ENCODE assay signal across 1 cellular context in genomic region chr12:11711675-11712327, GRCh38.
A peak's percentile ranks its signal among the peaks of the same experiment; 100 is the strongest.
TF ChIP-seq lines count a peak whose summit lies in the region.

No MANE protein-coding gene starts in this region.

TF ChIP-seq in HepG2, 621 proteins besides CTCF, POLR2A, EP300 and RAD21 (continued from another document):
- TF ChIP-seq, protein P1, sequence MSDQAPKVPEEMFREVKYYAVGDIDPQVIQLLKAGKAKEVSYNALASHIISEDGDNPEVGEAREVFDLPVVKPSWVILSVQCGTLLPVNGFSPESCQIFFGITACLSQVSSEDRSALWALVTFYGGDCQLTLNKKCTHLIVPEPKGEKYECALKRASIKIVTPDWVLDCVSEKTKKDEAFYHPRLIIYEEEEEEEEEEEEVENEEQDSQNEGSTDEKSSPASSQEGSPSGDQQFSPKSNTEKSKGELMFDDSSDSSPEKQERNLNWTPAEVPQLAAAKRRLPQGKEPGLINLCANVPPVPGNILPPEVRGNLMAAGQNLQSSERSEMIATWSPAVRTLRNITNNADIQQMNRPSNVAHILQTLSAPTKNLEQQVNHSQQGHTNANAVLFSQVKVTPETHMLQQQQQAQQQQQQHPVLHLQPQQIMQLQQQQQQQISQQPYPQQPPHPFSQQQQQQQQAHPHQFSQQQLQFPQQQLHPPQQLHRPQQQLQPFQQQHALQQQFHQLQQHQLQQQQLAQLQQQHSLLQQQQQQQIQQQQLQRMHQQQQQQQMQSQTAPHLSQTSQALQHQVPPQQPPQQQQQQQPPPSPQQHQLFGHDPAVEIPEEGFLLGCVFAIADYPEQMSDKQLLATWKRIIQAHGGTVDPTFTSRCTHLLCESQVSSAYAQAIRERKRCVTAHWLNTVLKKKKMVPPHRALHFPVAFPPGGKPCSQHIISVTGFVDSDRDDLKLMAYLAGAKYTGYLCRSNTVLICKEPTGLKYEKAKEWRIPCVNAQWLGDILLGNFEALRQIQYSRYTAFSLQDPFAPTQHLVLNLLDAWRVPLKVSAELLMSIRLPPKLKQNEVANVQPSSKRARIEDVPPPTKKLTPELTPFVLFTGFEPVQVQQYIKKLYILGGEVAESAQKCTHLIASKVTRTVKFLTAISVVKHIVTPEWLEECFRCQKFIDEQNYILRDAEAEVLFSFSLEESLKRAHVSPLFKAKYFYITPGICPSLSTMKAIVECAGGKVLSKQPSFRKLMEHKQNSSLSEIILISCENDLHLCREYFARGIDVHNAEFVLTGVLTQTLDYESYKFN (CRISPR knock-in tag; conservative IDR thresholded peaks at IDR 0.05) = peak; percentile 74
- TF ChIP-seq, protein P2, sequence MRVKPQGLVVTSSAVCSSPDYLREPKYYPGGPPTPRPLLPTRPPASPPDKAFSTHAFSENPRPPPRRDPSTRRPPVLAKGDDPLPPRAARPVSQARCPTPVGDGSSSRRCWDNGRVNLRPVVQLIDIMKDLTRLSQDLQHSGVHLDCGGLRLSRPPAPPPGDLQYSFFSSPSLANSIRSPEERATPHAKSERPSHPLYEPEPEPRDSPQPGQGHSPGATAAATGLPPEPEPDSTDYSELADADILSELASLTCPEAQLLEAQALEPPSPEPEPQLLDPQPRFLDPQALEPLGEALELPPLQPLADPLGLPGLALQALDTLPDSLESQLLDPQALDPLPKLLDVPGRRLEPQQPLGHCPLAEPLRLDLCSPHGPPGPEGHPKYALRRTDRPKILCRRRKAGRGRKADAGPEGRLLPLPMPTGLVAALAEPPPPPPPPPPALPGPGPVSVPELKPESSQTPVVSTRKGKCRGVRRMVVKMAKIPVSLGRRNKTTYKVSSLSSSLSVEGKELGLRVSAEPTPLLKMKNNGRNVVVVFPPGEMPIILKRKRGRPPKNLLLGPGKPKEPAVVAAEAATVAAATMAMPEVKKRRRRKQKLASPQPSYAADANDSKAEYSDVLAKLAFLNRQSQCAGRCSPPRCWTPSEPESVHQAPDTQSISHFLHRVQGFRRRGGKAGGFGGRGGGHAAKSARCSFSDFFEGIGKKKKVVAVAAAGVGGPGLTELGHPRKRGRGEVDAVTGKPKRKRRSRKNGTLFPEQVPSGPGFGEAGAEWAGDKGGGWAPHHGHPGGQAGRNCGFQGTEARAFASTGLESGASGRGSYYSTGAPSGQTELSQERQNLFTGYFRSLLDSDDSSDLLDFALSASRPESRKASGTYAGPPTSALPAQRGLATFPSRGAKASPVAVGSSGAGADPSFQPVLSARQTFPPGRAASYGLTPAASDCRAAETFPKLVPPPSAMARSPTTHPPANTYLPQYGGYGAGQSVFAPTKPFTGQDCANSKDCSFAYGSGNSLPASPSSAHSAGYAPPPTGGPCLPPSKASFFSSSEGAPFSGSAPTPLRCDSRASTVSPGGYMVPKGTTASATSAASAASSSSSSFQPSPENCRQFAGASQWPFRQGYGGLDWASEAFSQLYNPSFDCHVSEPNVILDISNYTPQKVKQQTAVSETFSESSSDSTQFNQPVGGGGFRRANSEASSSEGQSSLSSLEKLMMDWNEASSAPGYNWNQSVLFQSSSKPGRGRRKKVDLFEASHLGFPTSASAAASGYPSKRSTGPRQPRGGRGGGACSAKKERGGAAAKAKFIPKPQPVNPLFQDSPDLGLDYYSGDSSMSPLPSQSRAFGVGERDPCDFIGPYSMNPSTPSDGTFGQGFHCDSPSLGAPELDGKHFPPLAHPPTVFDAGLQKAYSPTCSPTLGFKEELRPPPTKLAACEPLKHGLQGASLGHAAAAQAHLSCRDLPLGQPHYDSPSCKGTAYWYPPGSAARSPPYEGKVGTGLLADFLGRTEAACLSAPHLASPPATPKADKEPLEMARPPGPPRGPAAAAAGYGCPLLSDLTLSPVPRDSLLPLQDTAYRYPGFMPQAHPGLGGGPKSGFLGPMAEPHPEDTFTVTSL (CRISPR knock-in tag; IDR thresholded peaks at IDR 0.05; ENCODE audit: borderline replicate concordance) = peak; percentile 60; the same call in 1 of the 2 replicates
- TF ChIP-seq HMG20A (CRISPR knock-in tag; IDR thresholded peaks at IDR 0.05; ENCODE audit: borderline replicate concordance) = peak; percentile 78; the same call in 1 of the 2 replicates
- TF ChIP-seq ZNF740 (CRISPR knock-in tag; IDR thresholded peaks at IDR 0.05) = peak; percentile 74; the same call in 1 of the 2 replicates
- TF ChIP-seq PATZ1 (CRISPR knock-in tag; IDR thresholded peaks at IDR 0.05) = peak; percentile 95
- TF ChIP-seq NCOR1 (IDR thresholded peaks at IDR 0.05; ENCODE audit: borderline replicate concordance, low read length) = peak; percentile 64; the same call in 1 of the 2 replicates
- peak; percentile 13; the same call in 1 of the 2 replicates for TF ChIP-seq CEBPG (CRISPR knock-in tag; IDR thresholded peaks at IDR 0.05)
- peak; percentile 69; the same call in 1 of the 2 replicates for TF ChIP-seq ELF3 (CRISPR knock-in tag; IDR thresholded peaks at IDR 0.05)
- peak; percentile 11; the same call in 1 of the 2 replicates for TF ChIP-seq CEBPB (IDR thresholded peaks at IDR 0.05; ENCODE audit: borderline replicate concordance, low read depth, low read length)
- TF ChIP-seq NFIC (IDR thresholded peaks at IDR 0.05; ENCODE audit: low read length) = 0 out of 2 replicates have a peak, but pooled peaks have one; percentile 43
- peak; percentile 38; the same call in 1 of the 2 replicates for TF ChIP-seq ISL2 (CRISPR knock-in tag; IDR thresholded peaks at IDR 0.05)
- peak; percentile 80; the same call in 1 of the 2 replicates for TF ChIP-seq SOX5 (CRISPR knock-in tag; IDR thresholded peaks at IDR 0.05; ENCODE audit: borderline replicate concordance)
- TF ChIP-seq, protein P3, sequence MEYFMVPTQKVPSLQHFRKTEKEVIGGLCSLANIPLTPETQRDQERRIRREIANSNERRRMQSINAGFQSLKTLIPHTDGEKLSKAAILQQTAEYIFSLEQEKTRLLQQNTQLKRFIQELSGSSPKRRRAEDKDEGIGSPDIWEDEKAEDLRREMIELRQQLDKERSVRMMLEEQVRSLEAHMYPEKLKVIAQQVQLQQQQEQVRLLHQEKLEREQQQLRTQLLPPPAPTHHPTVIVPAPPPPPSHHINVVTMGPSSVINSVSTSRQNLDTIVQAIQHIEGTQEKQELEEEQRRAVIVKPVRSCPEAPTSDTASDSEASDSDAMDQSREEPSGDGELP (IDR thresholded peaks at IDR 0.05; ENCODE audit: borderline replicate concordance, low read depth) = peak; percentile 21; the same call in 1 of the 2 replicates
- no peak for TF ChIP-seq FOXA1 (IDR thresholded peaks at IDR 0.05)
- TF ChIP-seq FOXA1 (CRISPR knock-in tag; IDR thresholded peaks at IDR 0.05) = peak; percentile 62
- TF ChIP-seq PITX1 (CRISPR knock-in tag; IDR thresholded peaks at IDR 0.05) = peak; percentile 74
- no peak for TF ChIP-seq FOXP1 (IDR thresholded peaks at IDR 0.05)
- peak; percentile 73 for TF ChIP-seq FOXP1 (CRISPR knock-in tag; IDR thresholded peaks at IDR 0.05)
- TF ChIP-seq PRDM10 (CRISPR knock-in tag; IDR thresholded peaks at IDR 0.05; ENCODE audit: low read depth) = no peak
- no peak for TF ChIP-seq HNF4G (IDR thresholded peaks at IDR 0.05; ENCODE audit: borderline replicate concordance, low read depth, low read length)
- 0 out of 2 replicates have a peak, but pooled peaks have one; percentile 31 for TF ChIP-seq HNF4G (CRISPR knock-in tag; IDR thresholded peaks at IDR 0.05; ENCODE audit: borderline replicate concordance, low read depth)
- TF ChIP-seq FOXP4 (CRISPR knock-in tag; IDR thresholded peaks at IDR 0.05) = peak; percentile 78
- no peak; the same call in 1 of the 2 replicates for TF ChIP-seq FOXO1 (CRISPR knock-in tag; IDR thresholded peaks at IDR 0.05)
- TF ChIP-seq FOXA3 (CRISPR knock-in tag; IDR thresholded peaks at IDR 0.05) = peak; percentile 85
- TF ChIP-seq ZBTB21 (CRISPR knock-in tag; IDR thresholded peaks at IDR 0.05) = no peak
- peak; percentile 48; the same call in 1 of the 2 replicates for TF ChIP-seq CREM (IDR thresholded peaks at IDR 0.05)
- no peak for TF ChIP-seq CREM (CRISPR knock-in tag; IDR thresholded peaks at IDR 0.05)
- TF ChIP-seq HDAC2 (CRISPR knock-in tag; IDR thresholded peaks at IDR 0.05) = 0 out of 2 replicates have a peak, but pooled peaks have one; percentile 15
- 0 out of 2 replicates have a peak, but pooled peaks have one; percentile 25 for TF ChIP-seq NCOA2 (CRISPR knock-in tag; IDR thresholded peaks at IDR 0.05)
- peak; percentile 40 for TF ChIP-seq HDAC1 (CRISPR knock-in tag; IDR thresholded peaks at IDR 0.05)
- TF ChIP-seq RXRB (CRISPR knock-in tag; IDR thresholded peaks at IDR 0.05; ENCODE audit: borderline replicate concordance) = peak; percentile 66
- TF ChIP-seq ZSCAN29 (CRISPR knock-in tag; conservative IDR thresholded peaks at IDR 0.05) = 0 out of 2 replicates have a peak, but pooled peaks have one; percentile 25
- no peak for TF ChIP-seq ZNF672 (CRISPR knock-in tag; IDR thresholded peaks at IDR 0.05)
- TF ChIP-seq SAP130 (CRISPR knock-in tag; IDR thresholded peaks at IDR 0.05; ENCODE audit: low read depth) = peak; percentile 30; the same call in 1 of the 2 replicates
- TF ChIP-seq MIXL1 (CRISPR knock-in tag; IDR thresholded peaks at IDR 0.05) = 0 out of 2 replicates have a peak, but pooled peaks have one; percentile 18
- TF ChIP-seq SOX6 (IDR thresholded peaks at IDR 0.05) = no peak
- peak; percentile 86 for TF ChIP-seq SOX6 (CRISPR knock-in tag; IDR thresholded peaks at IDR 0.05)
- no peak for TF ChIP-seq SSRP1 (CRISPR knock-in tag; IDR thresholded peaks at IDR 0.05)
